In the genomic region with DNA sequence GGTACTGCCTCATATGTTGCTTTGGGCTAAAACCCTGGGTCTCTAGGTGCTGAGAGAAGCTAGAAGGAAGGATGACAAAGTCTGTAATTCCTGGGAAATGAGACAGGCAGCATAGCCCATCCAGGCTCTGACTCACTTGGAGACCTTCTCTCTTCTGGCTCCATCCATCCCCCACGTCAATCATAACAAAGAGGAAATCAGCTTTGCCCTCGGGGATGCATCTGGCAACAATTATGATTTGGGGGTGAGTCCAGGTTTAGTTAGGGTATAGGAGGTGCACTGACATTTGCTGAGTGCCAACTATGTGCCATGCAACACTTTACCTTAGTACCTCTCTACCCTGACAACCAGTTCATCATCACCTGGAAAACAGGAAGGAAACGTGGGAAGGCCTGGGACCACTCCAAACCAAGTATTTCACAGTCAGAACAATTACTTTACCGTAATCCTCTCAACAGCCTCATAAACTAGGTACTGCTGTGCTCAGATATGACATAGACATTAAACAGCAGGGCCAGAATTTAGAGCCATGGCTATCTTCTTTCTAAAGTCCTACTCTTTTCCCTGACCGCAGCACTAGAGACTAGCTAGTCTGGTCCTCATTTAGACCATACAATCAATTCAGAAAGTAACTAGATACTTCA, we compare ENCODE assay signal across 18 cellular contexts. TPM values are rescaled to one million over a fixed set of nuclear protein-coding genes. Genes with fewer than 3 reads are reported as not detected.
DNase-seq lines count a peak whose midpoint lies in the region; ATAC-seq, FAIRE-seq and TF ChIP-seq lines count a peak whose summit lies in the region.
"Had no signal": no experiment of that assay in that cellular context is flagged by ENCODE, and none has a peak within 500 bp of the region (broad histone marks: within the 10 kb centered on the region; RNA-seq: fewer than 3 reads in every experiment).

No MANE protein-coding gene starts in this region.

- no peaks in the 10 kb centered on the region for H3K27me3 ChIP-seq in trophoblast cell (ENCODE audit: insufficient read depth, low read length)
- no peaks in the 10 kb centered on the region for H3K27me3 ChIP-seq in body of pancreas
- H3K27me3 ChIP-seq: SJCRH30 had no signal

- H2AK5ac ChIP-seq in trophoblast cell (ENCODE audit: low read length), result no peak overlapping the region

- no peak overlapping the region for H4K12ac ChIP-seq in trophoblast cell (ENCODE audit: low read depth, low read length)

- no peak overlapping the region for H3K23ac ChIP-seq in trophoblast cell (ENCODE audit: low read length)

- peak overlapping the region; percentile 31 for H3K9ac ChIP-seq in trophoblast cell (ENCODE audit: low read length)

- H4K8ac ChIP-seq in trophoblast cell (ENCODE audit: low read depth, low read length), result no peak overlapping the region

- H3K27me3 Mint-ChIP-seq in activated CD4-positive, alpha-beta T cell treated with anti-CD3 and anti-CD28 coated beads, Interleukin-2, amount 10 ng/mL, durations not matched to agents 24 days and 14 days, result no peaks in the 10 kb centered on the region
- no peaks in the 10 kb centered on the region for H3K27me3 Mint-ChIP-seq in central memory CD8-positive, alpha-beta T cell

- no peak overlapping the region for H3K14ac ChIP-seq in trophoblast cell (ENCODE audit: low read length)

- no peak overlapping the region for H3K4me2 ChIP-seq in trophoblast cell (ENCODE audit: low read length)

- H3K36me3 ChIP-seq in trophoblast cell (ENCODE audit: control insufficient read depth in 1 of 2, insufficient read depth in 2 of 2, low read length in 2 of 2) (no peaks in the 10 kb centered on the region), body of pancreas (replicated peaks in 1 of 2; ENCODE audit: insufficient read depth in 1 of 2, low read depth in 2 of 2) (no peaks in the 10 kb centered on the region)
- H3K36me3 ChIP-seq: SJCRH30 had no signal

- no peak overlapping the region for H2BK120ac ChIP-seq in trophoblast cell (ENCODE audit: insufficient read depth, low read length, poor library complexity)

- H3K4me1 ChIP-seq in trophoblast cell (ENCODE audit: control insufficient read depth in 1 of 2, insufficient read depth in 2 of 2, low read length in 2 of 2) (no peaks in the 10 kb centered on the region), body of pancreas (no peaks in the 10 kb centered on the region)
- H3K4me1 ChIP-seq: SJCRH30 had no signal

- TF ChIP-seq CTCF in body of pancreas (IDR thresholded peaks at IDR 0.05), result no peak

- FAIRE-seq in HTR-8/SVneo (lab: Jason Lieb, UNC), result peak; percentile 87
- FAIRE-seq: G401.6, GM18507 had no signal

- no peak overlapping the region for H3K27ac ChIP-seq in trophoblast cell (ENCODE audit: low read depth, low read length)
- no peak overlapping the region for H3K27ac ChIP-seq in body of pancreas
- H3K27ac ChIP-seq: SJCRH30, VCaP had no signal

- no peaks in the 10 kb centered on the region for H3K79me2 ChIP-seq in trophoblast cell (ENCODE audit: control insufficient read depth, insufficient read depth, low read length, poor library complexity)

- peaks cover 70% of the 10 kb centered on the region for H3K4me1 Mint-ChIP-seq in activated CD4-positive, alpha-beta T cell treated with anti-CD3 and anti-CD28 coated beads, Interleukin-2, amount 10 ng/mL, durations not matched to agents 24 days and 14 days
- H3K4me1 Mint-ChIP-seq in central memory CD8-positive, alpha-beta T cell, result peaks cover 60% of the 10 kb centered on the region

- no peaks in the 10 kb centered on the region for H3K79me1 ChIP-seq in trophoblast cell (ENCODE audit: low read length)

- no peak overlapping the region for H4K91ac ChIP-seq in trophoblast cell (ENCODE audit: low read depth, low read length)

- WGBS in trophoblast cell (ENCODE audit: extremely low coverage, insufficient coverage, insufficient read length), result no CpG with 5 or more reads among the region's 5 CpGs
- WGBS in body of pancreas, 2 donors, result 63 to 66% methylated on average over 5 of the region's 5 CpGs

- peaks cover 31% of the 10 kb centered on the region for H3K36me3 Mint-ChIP-seq in activated CD4-positive, alpha-beta T cell treated with anti-CD3 and anti-CD28 coated beads, Interleukin-2, amount 10 ng/mL, durations not matched to agents 24 days and 14 days (ENCODE audit: low read depth)
- H3K36me3 Mint-ChIP-seq in central memory CD8-positive, alpha-beta T cell (ENCODE audit: insufficient read depth), result peaks cover 7% of the 10 kb centered on the region
- H3K36me3 Mint-ChIP-seq: type B pancreatic cell had no signal

- intact Hi-C loops in activated CD4-positive, alpha-beta T cell treated with anti-CD3 and anti-CD28 coated beads, Interleukin-2, amount 10 ng/mL, durations not matched to agents 24 days and 14 days (cut with micrococcal nuclease), result no loop called here
- intact Hi-C loops in body of pancreas (cut with DNase I), result no loop called here

- no peak for ATAC-seq in central memory CD8-positive, alpha-beta T cell (replicated peaks; ENCODE audit: extremely low read depth, poor library complexity, severe bottlenecking)
- ATAC-seq in HG03432 (IDR thresholded peaks at IDR 0.05; ENCODE audit: unreplicated experiment), result no peak
- no peak for ATAC-seq in body of pancreas

- H3K9me3 Mint-ChIP-seq in activated CD4-positive, alpha-beta T cell treated with anti-CD3 and anti-CD28 coated beads, Interleukin-2, amount 10 ng/mL, durations not matched to agents 24 days and 14 days, result peaks cover 26% of the 10 kb centered on the region
- H3K9me3 Mint-ChIP-seq in central memory CD8-positive, alpha-beta T cell, result no peaks in the 10 kb centered on the region
- H3K9me3 Mint-ChIP-seq: type B pancreatic cell had no signal

- no peak for TF ChIP-seq POLR2A in body of pancreas (IDR thresholded peaks at IDR 0.05)

- no peak overlapping the region for H2AFZ ChIP-seq in trophoblast cell (ENCODE audit: insufficient read depth, low read length, poor library complexity)

- H3K27ac Mint-ChIP-seq in activated CD4-positive, alpha-beta T cell treated with anti-CD3 and anti-CD28 coated beads, Interleukin-2, amount 10 ng/mL, durations not matched to agents 24 days and 14 days, result no peak overlapping the region
- peak overlapping the region; percentile 10 for H3K27ac Mint-ChIP-seq in central memory CD8-positive, alpha-beta T cell (ENCODE audit: low read depth)
- H3K27ac Mint-ChIP-seq: type B pancreatic cell had no signal

- no peak overlapping the region for H3K4ac ChIP-seq in trophoblast cell (ENCODE audit: low read depth, low read length)

- no peak overlapping the region for H2BK12ac ChIP-seq in trophoblast cell (ENCODE audit: low read length)

- H3K18ac ChIP-seq in trophoblast cell (ENCODE audit: low read length), result no peak overlapping the region

- peak overlapping the region; percentile 85 for H3K4me3 Mint-ChIP-seq in activated CD4-positive, alpha-beta T cell treated with anti-CD3 and anti-CD28 coated beads, Interleukin-2, amount 10 ng/mL, durations not matched to agents 24 days and 14 days
- peak overlapping the region; percentile 85 for H3K4me3 Mint-ChIP-seq in central memory CD8-positive, alpha-beta T cell
- H3K4me3 Mint-ChIP-seq: type B pancreatic cell had no signal

- H3K9me3 ChIP-seq in trophoblast cell (ENCODE audit: insufficient read depth, low read depth, low read length) (no peaks in the 10 kb centered on the region), body of pancreas (no peaks in the 10 kb centered on the region)
- H3K9me3 ChIP-seq: SJCRH30 had no signal

- DNase-seq in activated CD4-positive, alpha-beta T cell treated with anti-CD3 and anti-CD28 coated beads, Interleukin-2, amount 10 ng/mL, durations not matched to agents 24 days and 14 days, result no peak
- no peak for DNase-seq in activated CD4-positive, alpha-beta T cell treated with anti-CD3 and anti-CD28 coated beads, Interleukin-2, amount 50 U/mL, for 1 hour
- peak; percentile 20 for DNase-seq in HTR-8/SVneo (ENCODE audit: insufficient read length, low spot score)
- no peak for DNase-seq in central memory CD8-positive, alpha-beta T cell (ENCODE audit: low spot score in 2 of 2)
- peak in 1 of 2 donors; percentile 3 for DNase-seq in trophoblast cell
- DNase-seq in stimulated activated CD4-positive, alpha-beta T cell treated with anti-CD3 and anti-CD28 coated beads, Interleukin-15, amount 100 ng/mL, for 24 hours, result no peak
- no peak for DNase-seq in body of pancreas
- DNase-seq: NCI-H146; occipital lobe; SJCRH30; stimulated activated CD8-positive, alpha-beta memory T cell treated with anti-CD3 and anti-CD28 coated beads, Interleukin-4, amount 100 ng/mL, for 48 hours had no signal

- no peak overlapping the region for H3K4me3 ChIP-seq in trophoblast cell (ENCODE audit: low read depth, low read length)
- H3K4me3 ChIP-seq in body of pancreas, result no peak overlapping the region
- H3K4me3 ChIP-seq: lung, SJCRH30 had no signal

- no peak overlapping the region for H2BK5ac ChIP-seq in trophoblast cell (ENCODE audit: low read depth, low read length, poor library complexity)

RNA-seq across cellular contexts. Expression of a gene that starts 39.1 kb away (rescaled TPM):
- 87.6 and 91.2 TPM in 2 replicates for total RNA-seq in activated CD4-positive, alpha-beta T cell treated with anti-CD3 and anti-CD28 coated beads, Interleukin-2, amount 10 ng/mL, durations not matched to agents 24 days and 14 days
- not detected in 2 replicates for polyA plus RNA-seq in trophoblast cell (2013)
- total RNA-seq in body of pancreas, result not detected
- total RNA-seq: occipital lobe, SJCRH30 had no signal
- polyA plus RNA-seq: AG04450 had no signal

RNA-seq across cellular contexts. Expression of a gene that starts 39.3 kb away (rescaled TPM):
- total RNA-seq in activated CD4-positive, alpha-beta T cell treated with anti-CD3 and anti-CD28 coated beads, Interleukin-2, amount 10 ng/mL, durations not matched to agents 24 days and 14 days, result 0.70 and 0.78 TPM in 2 replicates
- polyA plus RNA-seq in trophoblast cell (2013), result not detected in 2 replicates
- total RNA-seq in body of pancreas, result under 1 TPM in 1 of 2 donors, not detected in 1; 0.78 TPM
- total RNA-seq: occipital lobe, SJCRH30 had no signal
- polyA plus RNA-seq: AG04450 had no signal

Comparison
In these comparisons a context has a peak if more than half of its experiments do, and no peak if none do; other contexts are left out.
1. RNA of a gene that starts 39.1 kb away (total RNA-seq): 87.6 to 91.2 TPM in activated CD4-positive, alpha-beta T cell treated with anti-CD3 and anti-CD28 coated beads, Interleukin-2, amount 10 ng/mL, durations not matched to agents 24 days and 14 days; not detected in body of pancreas; every median in the first group is over 10 times any median in the second.